In the genomic region with DNA sequence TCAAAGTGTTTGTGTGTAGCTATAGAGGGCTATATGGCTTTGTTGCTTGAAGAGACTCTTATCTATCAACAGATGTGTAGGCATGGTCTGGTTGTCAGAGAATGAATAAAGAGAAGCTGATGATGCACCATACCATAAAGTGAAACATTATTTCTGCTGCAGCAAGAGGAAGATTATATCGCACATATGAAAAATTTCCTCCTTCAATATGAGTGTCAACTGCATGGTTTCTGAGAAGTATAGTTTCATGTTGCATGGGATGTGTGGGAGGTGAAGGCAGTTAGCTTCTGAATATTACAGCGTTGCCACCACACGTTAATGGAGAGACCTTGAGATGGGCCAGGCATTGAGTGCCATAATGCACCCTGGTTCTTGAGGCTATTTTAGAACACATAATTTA, we compare ENCODE assay signal across 17 cellular contexts.
DNase-seq lines count a peak whose midpoint lies in the region; ATAC-seq and TF ChIP-seq lines count a peak whose summit lies in the region.
"Had no signal": no experiment of that assay in that cellular context is flagged by ENCODE, and none has a peak within 500 bp of the region (broad histone marks: within the 10 kb centered on the region; RNA-seq: fewer than 3 reads in every experiment).

No MANE protein-coding gene starts in this region.

- peak; percentile 30 for DNase-seq in activated CD8-positive, alpha-beta T cell treated with anti-CD3 and anti-CD28 coated beads for 36 hours
- no peak for DNase-seq in activated CD8-positive, alpha-beta T cell treated with anti-CD3 and anti-CD28 coated beads, Interleukin-2, amount 10 ng/mL, durations not matched to agents 7 days and 5 days
- peak; percentile 23 for DNase-seq in stimulated activated CD4-positive, alpha-beta T cell treated with anti-CD3 and anti-CD28 coated beads, Interleukin-15, amount 100 ng/mL, for 24 hours
- no peak for DNase-seq in stimulated activated CD4-positive, alpha-beta T cell treated with anti-CD3 and anti-CD28 coated beads, Interleukin-4, amount 100 ng/mL, for 24 hours
- peak; percentile 72 for DNase-seq in T-helper 2 cell treated with Interferon-gamma antibody and Interleukin-4, amounts not matched to agents 5 μg/mL and 100 μg/mL, for 36 hours (ENCODE audit: low spot score)
- DNase-seq in stimulated activated naive CD8-positive, alpha-beta T cell treated with anti-CD3 and anti-CD28 coated beads, Interleukin-15, Interleukin-2, amounts not matched to agents 100 U/mL and 50 U/mL, for 24 hours = no peak
- no peak for DNase-seq in brain microvascular endothelial cell
- DNase-seq: CD8-positive, alpha-beta T cell; DMS79 treated with DMSO at 0.1 percent for 48 hours; NCI-H1417 treated with DMSO at 0.1 percent for 48 hours; NCI-H2029; NCI-H2171 treated with DMSO at 0.1 percent for 48 hours; NCI-H510A; NCI-H82 had no signal

- no peak for TF ChIP-seq CTCF in activated CD8-positive, alpha-beta T cell treated with anti-CD3 and anti-CD28 coated beads for 36 hours (IDR thresholded peaks at IDR 0.05)
- TF ChIP-seq CTCF in brain microvascular endothelial cell (IDR thresholded peaks at IDR 0.05; ENCODE audit: low read depth, low read length, missing control alignments) = no peak

- H3K9me3 Mint-ChIP-seq in activated CD8-positive, alpha-beta T cell treated with anti-CD3 and anti-CD28 coated beads for 36 hours = no peaks in the 10 kb centered on the region
- no peaks in the 10 kb centered on the region for H3K9me3 Mint-ChIP-seq in activated CD8-positive, alpha-beta T cell treated with anti-CD3 and anti-CD28 coated beads, Interleukin-2, amount 10 ng/mL, durations not matched to agents 7 days and 5 days (ENCODE audit: insufficient read depth)
- H3K9me3 Mint-ChIP-seq in T-helper 2 cell treated with Interferon-gamma antibody and Interleukin-4, amounts not matched to agents 5 μg/mL and 100 μg/mL, for 36 hours = no peaks in the 10 kb centered on the region
- H3K9me3 Mint-ChIP-seq: CD8-positive, alpha-beta T cell had no signal

- no peaks in the 10 kb centered on the region for H3K27me3 ChIP-seq in brain microvascular endothelial cell (replicated peaks)

- CTCF ChIA-PET in activated CD8-positive, alpha-beta T cell treated with anti-CD3 and anti-CD28 coated beads for 36 hours (lab: Charles Lee) = no interaction called here
- CTCF ChIA-PET in activated CD8-positive, alpha-beta T cell treated with anti-CD3 and anti-CD28 coated beads, Interleukin-2, amount 10 ng/mL, durations not matched to agents 7 days and 5 days (lab: Charles Lee) = no interaction called here

- no peak overlapping the region for H3K27ac ChIP-seq in brain microvascular endothelial cell

- in situ Hi-C loops in brain microvascular endothelial cell (cut with HindIII; ENCODE audit: low pct_ligation_motif_present, low sequenced_read_pairs) = no loop called here

- POLR2A ChIA-PET in activated CD8-positive, alpha-beta T cell treated with anti-CD3 and anti-CD28 coated beads for 36 hours (lab: Charles Lee) = no interaction called here
- POLR2A ChIA-PET in activated CD8-positive, alpha-beta T cell treated with anti-CD3 and anti-CD28 coated beads, Interleukin-2, amount 10 ng/mL, durations not matched to agents 7 days and 5 days (lab: Charles Lee) = no interaction called here

- intact Hi-C loops in activated CD8-positive, alpha-beta T cell treated with anti-CD3 and anti-CD28 coated beads for 36 hours (cut with micrococcal nuclease) = no loop called here

- no peak overlapping the region for H3K27ac Mint-ChIP-seq in activated CD8-positive, alpha-beta T cell treated with anti-CD3 and anti-CD28 coated beads for 36 hours
- no peak overlapping the region for H3K27ac Mint-ChIP-seq in activated CD8-positive, alpha-beta T cell treated with anti-CD3 and anti-CD28 coated beads, Interleukin-2, amount 10 ng/mL, durations not matched to agents 7 days and 5 days
- H3K27ac Mint-ChIP-seq in T-helper 2 cell treated with Interferon-gamma antibody and Interleukin-4, amounts not matched to agents 5 μg/mL and 100 μg/mL, for 36 hours = peak overlapping the region; percentile 34
- H3K27ac Mint-ChIP-seq: B cell; CD8-positive, alpha-beta T cell had no signal

- peaks cover 6% of the 10 kb centered on the region for H3K27me3 Mint-ChIP-seq in activated CD8-positive, alpha-beta T cell treated with anti-CD3 and anti-CD28 coated beads for 36 hours
- H3K27me3 Mint-ChIP-seq in activated CD8-positive, alpha-beta T cell treated with anti-CD3 and anti-CD28 coated beads, Interleukin-2, amount 10 ng/mL, durations not matched to agents 7 days and 5 days (ENCODE audit: low read depth) = no peaks in the 10 kb centered on the region
- H3K27me3 Mint-ChIP-seq in T-helper 2 cell treated with Interferon-gamma antibody and Interleukin-4, amounts not matched to agents 5 μg/mL and 100 μg/mL, for 36 hours (ENCODE audit: low read depth) = no peaks in the 10 kb centered on the region

- H3K4me3 ChIP-seq in brain microvascular endothelial cell (ENCODE audit: low read depth, low read length) = no peak overlapping the region
- H3K4me3 ChIP-seq: HAP-1 had no signal

- peaks cover 14% of the 10 kb centered on the region for H3K4me1 Mint-ChIP-seq in activated CD8-positive, alpha-beta T cell treated with anti-CD3 and anti-CD28 coated beads for 36 hours (ENCODE audit: low read depth)
- H3K4me1 Mint-ChIP-seq in activated CD8-positive, alpha-beta T cell treated with anti-CD3 and anti-CD28 coated beads, Interleukin-2, amount 10 ng/mL, durations not matched to agents 7 days and 5 days (ENCODE audit: low read depth) = no peaks in the 10 kb centered on the region
- peaks cover 19% of the 10 kb centered on the region for H3K4me1 Mint-ChIP-seq in T-helper 2 cell treated with Interferon-gamma antibody and Interleukin-4, amounts not matched to agents 5 μg/mL and 100 μg/mL, for 36 hours (ENCODE audit: low read depth)
- H3K4me1 Mint-ChIP-seq: B cell had no signal

- no peaks in the 10 kb centered on the region for H3K36me3 Mint-ChIP-seq in activated CD8-positive, alpha-beta T cell treated with anti-CD3 and anti-CD28 coated beads for 36 hours (ENCODE audit: low read depth)
- no peaks in the 10 kb centered on the region for H3K36me3 Mint-ChIP-seq in activated CD8-positive, alpha-beta T cell treated with anti-CD3 and anti-CD28 coated beads, Interleukin-2, amount 10 ng/mL, durations not matched to agents 7 days and 5 days (ENCODE audit: low read depth)
- H3K36me3 Mint-ChIP-seq in T-helper 2 cell treated with Interferon-gamma antibody and Interleukin-4, amounts not matched to agents 5 μg/mL and 100 μg/mL, for 36 hours (ENCODE audit: low read depth) = no peaks in the 10 kb centered on the region
- H3K36me3 Mint-ChIP-seq: CD8-positive, alpha-beta T cell had no signal

- ATAC-seq in activated CD8-positive, alpha-beta T cell treated with anti-CD3 and anti-CD28 coated beads for 36 hours = peak; percentile 91
- no peak for ATAC-seq in activated CD8-positive, alpha-beta T cell treated with anti-CD3 and anti-CD28 coated beads, Interleukin-2, amount 10 ng/mL, durations not matched to agents 7 days and 5 days
- peak; percentile 82 for ATAC-seq in stimulated activated naive CD8-positive, alpha-beta T cell treated with anti-CD3 and anti-CD28 coated beads, Interleukin-15, Interleukin-2, amounts not matched to agents 100 U/mL and 50 U/mL, for 24 hours
- no peak for ATAC-seq in HG02840 (IDR thresholded peaks at IDR 0.05; ENCODE audit: low FRiP score, unreplicated experiment)
- ATAC-seq: CD8-positive, alpha-beta T cell had no signal

- no peaks in the 10 kb centered on the region for H3K36me3 ChIP-seq in brain microvascular endothelial cell (replicated peaks)
- H3K36me3 ChIP-seq: HAP-1 had no signal

- no peak overlapping the region for H3K4me3 Mint-ChIP-seq in activated CD8-positive, alpha-beta T cell treated with anti-CD3 and anti-CD28 coated beads for 36 hours
- H3K4me3 Mint-ChIP-seq in activated CD8-positive, alpha-beta T cell treated with anti-CD3 and anti-CD28 coated beads, Interleukin-2, amount 10 ng/mL, durations not matched to agents 7 days and 5 days = no peak overlapping the region
- peak overlapping the region; percentile 8 for H3K4me3 Mint-ChIP-seq in T-helper 2 cell treated with Interferon-gamma antibody and Interleukin-4, amounts not matched to agents 5 μg/mL and 100 μg/mL, for 36 hours
- H3K4me3 Mint-ChIP-seq: B cell; CD8-positive, alpha-beta T cell had no signal

Comparison
In these comparisons a context has a peak if more than half of its experiments do, and no peak if none do; other contexts are left out.
1. ATAC-seq: peak in activated CD8-positive, alpha-beta T cell treated with anti-CD3 and anti-CD28 coated beads for 36 hours (single experiment) and stimulated activated naive CD8-positive, alpha-beta T cell treated with anti-CD3 and anti-CD28 coated beads, Interleukin-15, Interleukin-2, amounts not matched to agents 100 U/mL and 50 U/mL, for 24 hours (single experiment); none in activated CD8-positive, alpha-beta T cell treated with anti-CD3 and anti-CD28 coated beads, Interleukin-2, amount 10 ng/mL, durations not matched to agents 7 days and 5 days (single experiment) and HG02840 (single experiment).
2. DNase-seq: peak in activated CD8-positive, alpha-beta T cell treated with anti-CD3 and anti-CD28 coated beads for 36 hours (single experiment), stimulated activated CD4-positive, alpha-beta T cell treated with anti-CD3 and anti-CD28 coated beads, Interleukin-15, amount 100 ng/mL, for 24 hours (single experiment) and T-helper 2 cell treated with Interferon-gamma antibody and Interleukin-4, amounts not matched to agents 5 μg/mL and 100 μg/mL, for 36 hours (single experiment); none in activated CD8-positive, alpha-beta T cell treated with anti-CD3 and anti-CD28 coated beads, Interleukin-2, amount 10 ng/mL, durations not matched to agents 7 days and 5 days (single experiment), stimulated activated CD4-positive, alpha-beta T cell treated with anti-CD3 and anti-CD28 coated beads, Interleukin-4, amount 100 ng/mL, for 24 hours (single experiment), stimulated activated naive CD8-positive, alpha-beta T cell treated with anti-CD3 and anti-CD28 coated beads, Interleukin-15, Interleukin-2, amounts not matched to agents 100 U/mL and 50 U/mL, for 24 hours (single experiment) and brain microvascular endothelial cell (single experiment).